Comparison of ENCODE assay signal across 8 cellular contexts in the genomic region with DNA sequence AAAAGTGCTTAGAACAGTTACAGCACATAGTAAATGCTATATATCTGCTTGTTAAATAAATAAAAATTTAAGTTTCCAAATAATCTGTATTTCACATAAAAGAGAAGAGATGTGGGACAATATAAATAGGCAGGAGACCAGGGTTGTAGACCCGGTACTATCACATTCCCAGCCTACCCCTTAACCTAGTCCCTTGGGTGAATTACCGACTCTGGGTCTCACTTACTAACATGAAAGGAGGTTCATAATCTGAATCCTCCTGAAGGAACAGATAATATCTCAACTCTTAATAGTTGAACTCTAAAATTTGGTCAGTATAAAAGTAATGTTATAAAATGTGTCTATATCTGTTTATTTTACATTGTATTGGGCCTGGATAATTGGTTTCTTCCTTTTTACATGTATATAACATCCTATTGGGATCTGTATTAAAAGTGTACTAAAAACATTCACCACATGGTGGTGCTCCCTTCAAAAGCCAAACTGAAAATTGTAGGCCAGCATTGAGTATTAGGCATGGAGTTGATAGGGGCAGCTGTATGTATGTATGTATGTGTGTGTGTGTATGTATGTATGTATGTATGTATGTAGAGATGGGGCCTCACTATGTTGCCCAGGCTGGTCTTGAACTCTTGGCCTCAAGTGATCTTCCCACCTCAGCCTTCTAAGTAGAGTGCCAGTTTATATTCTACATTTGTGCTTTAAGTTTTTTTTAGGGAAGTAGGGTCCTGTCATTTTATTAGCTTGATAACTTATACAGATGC.
DNase-seq lines count a peak whose midpoint lies in the region; FAIRE-seq and TF ChIP-seq lines count a peak whose summit lies in the region.

No MANE protein-coding gene starts in this region.

- peak; percentile 72 to 77 for DNase-seq in AML-193 (lab: John Stamatoyannopoulos, UW)
- no peak for DNase-seq in GM12892 (ENCODE audit: insufficient read length)
- peak; percentile 46 for DNase-seq in NCI-H2196 (lab: John Stamatoyannopoulos, UW; ENCODE audit: unreplicated experiment)
- peak; percentile 73 for DNase-seq in glomerular visceral epithelial cell (ENCODE audit: extremely low spot score)
- peak; percentile 68 for DNase-seq in renal cortical epithelial cell (ENCODE audit: low read depth)
- no peak for DNase-seq in activated T-cell treated with anti-CD3 and anti-CD28 coated beads, Interleukin-2, amount 50 U/mL, for 1 hour
- DNase-seq in T-helper 9 cell, result no peak

- TF ChIP-seq CTCF in WI38 (IDR thresholded peaks at IDR 0.05; ENCODE audit: low read depth, low read length), result peak; percentile 37; the same call in 1 of the 2 replicates

- TF ChIP-seq POLR2A in GM12892 (IDR thresholded peaks at IDR 0.05; ENCODE audit: low read depth, low read length), result no peak

- no peak overlapping the region for H3K4me3 ChIP-seq in WI38 (ENCODE audit: low read depth, low read length)

- peak; percentile 5 for FAIRE-seq in GM12892 (lab: Jason Lieb, UNC)

Comparison
In these comparisons a context has a peak if more than half of its experiments do, and no peak if none do; other contexts are left out.
1. DNase-seq: peak in AML-193 (2 of 2), NCI-H2196 (single experiment), glomerular visceral epithelial cell (single experiment) and renal cortical epithelial cell (single experiment); none in GM12892 (single experiment), activated T-cell treated with anti-CD3 and anti-CD28 coated beads, Interleukin-2, amount 50 U/mL, for 1 hour (single experiment) and T-helper 9 cell (single experiment).